ENCODE assay signal across 19 cellular contexts in genomic region chr4:95360256-95360903, GRCh38.
DNase-seq lines count a peak whose midpoint lies in the region; ATAC-seq and TF ChIP-seq lines count a peak whose summit lies in the region.
"Had no signal": no experiment of that assay in that cellular context is flagged by ENCODE, and none has a peak within 500 bp of the region (broad histone marks: within the 10 kb centered on the region; RNA-seq: fewer than 3 reads in every experiment).

No MANE protein-coding gene starts in this region.

- H3K27me3 ChIP-seq in GM23338 (ENCODE audit: insufficient read depth), result no peaks in the 10 kb centered on the region
- no peaks in the 10 kb centered on the region for H3K27me3 ChIP-seq in left lung
- H3K27me3 ChIP-seq in naive thymus-derived CD4-positive, alpha-beta T cell (ENCODE audit: control insufficient read depth in 2 of 2, insufficient read depth in 2 of 2, low read length in 2 of 2), result no peaks in the 10 kb centered on the region
- H3K27me3 ChIP-seq: BE2C had no signal

- H3K4me3 ChIP-seq in GM23338 (no peak overlapping the region), left lung (no peak overlapping the region)
- no peak overlapping the region for H3K4me3 ChIP-seq in naive thymus-derived CD4-positive, alpha-beta T cell (ENCODE audit: low read length)

- intact Hi-C loops in left lung (cut with DNase I), result no loop called here
- intact Hi-C loops in naive thymus-derived CD4-positive, alpha-beta T cell (cut with micrococcal nuclease), result no loop called here

- DNase-seq in GM23338 (ENCODE audit: low spot score), result no peak
- no peak for DNase-seq in caudate nucleus (lab: John Stamatoyannopoulos, UW)
- DNase-seq in left lung, result no peak
- peak; percentile 71 for DNase-seq in superior temporal gyrus (ENCODE audit: extremely low spot score)
- no peak for DNase-seq in naive thymus-derived CD4-positive, alpha-beta T cell
- no peak for DNase-seq in C1 segment of cervical spinal cord (lab: John Stamatoyannopoulos, UW)
- no peak for DNase-seq in DMS79 (lab: John Stamatoyannopoulos, UW)
- DNase-seq: BE2C; Calu3; CD4-positive, alpha-beta memory T cell; DMS79 treated with DMSO at 0.1 percent for 48 hours; HCEC 1CT; MV-4-11; NCI-H1417; NCI-H1930; NCI-H446 treated with DMSO at 0.1 percent for 48 hours; NCI-H748 treated with DMSO at 0.1 percent for 48 hours; PC-3 had no signal

- H3K4me3 Mint-ChIP-seq in GM23338, result no peak overlapping the region
- no peak overlapping the region for H3K4me3 Mint-ChIP-seq in naive thymus-derived CD4-positive, alpha-beta T cell
- H3K4me3 Mint-ChIP-seq: CD4-positive, alpha-beta memory T cell had no signal

- H3K9me3 Mint-ChIP-seq in GM23338, result no peaks in the 10 kb centered on the region
- peaks cover 0 to 1% (median 0%) of the 10 kb centered on the region in 11 donors for H3K9me3 Mint-ChIP-seq in naive thymus-derived CD4-positive, alpha-beta T cell

- H3F3A ChIP-seq in GM23338 (replicated peaks; ENCODE audit: low read depth), result no peaks in the 10 kb centered on the region

- H3K27me3 Mint-ChIP-seq in GM23338 (ENCODE audit: insufficient read depth, low read depth, poor library complexity), result no peaks in the 10 kb centered on the region
- peaks cover 0 to 2% (median 0%) of the 10 kb centered on the region in 5 donors for H3K27me3 Mint-ChIP-seq in naive thymus-derived CD4-positive, alpha-beta T cell
- H3K27me3 Mint-ChIP-seq: CD4-positive, alpha-beta memory T cell had no signal

- H3K4me1 Mint-ChIP-seq in GM23338, result peaks cover 12% of the 10 kb centered on the region; the same call in 2 of the 3 replicates
- H3K4me1 Mint-ChIP-seq in naive thymus-derived CD4-positive, alpha-beta T cell, result no peaks in the 10 kb centered on the region
- H3K4me1 Mint-ChIP-seq: CD4-positive, alpha-beta memory T cell had no signal

- no peaks in the 10 kb centered on the region for H3K9me3 ChIP-seq in left lung
- H3K9me3 ChIP-seq in naive thymus-derived CD4-positive, alpha-beta T cell (ENCODE audit: control insufficient read depth in 2 of 3, low read length in 3 of 3), result no peaks in the 10 kb centered on the region
- H3K9me3 ChIP-seq: BE2C had no signal

- H3K27ac Mint-ChIP-seq in GM23338, result no peak overlapping the region
- H3K27ac Mint-ChIP-seq in naive thymus-derived CD4-positive, alpha-beta T cell, result no peak overlapping the region
- H3K27ac Mint-ChIP-seq: CD4-positive, alpha-beta memory T cell had no signal

- no peaks in the 10 kb centered on the region for H3K4me1 ChIP-seq in GM23338 (ENCODE audit: insufficient read depth)
- peaks cover 2 to 5% of the 10 kb centered on the region in 2 donors for H3K4me1 ChIP-seq in left lung
- H3K4me1 ChIP-seq in naive thymus-derived CD4-positive, alpha-beta T cell (ENCODE audit: control insufficient read depth in 2 of 2, insufficient read depth in 2 of 2, low read length in 2 of 2), result no peaks in the 10 kb centered on the region

- no peaks in the 10 kb centered on the region for H3K36me3 Mint-ChIP-seq in GM23338 (ENCODE audit: low read depth)
- no peaks in the 10 kb centered on the region for H3K36me3 Mint-ChIP-seq in naive thymus-derived CD4-positive, alpha-beta T cell
- H3K36me3 Mint-ChIP-seq: CD4-positive, alpha-beta memory T cell had no signal

- no peak overlapping the region for H3K4me2 ChIP-seq in GM23338

- H3K79me2 ChIP-seq in GM23338 (replicated peaks; ENCODE audit: insufficient read depth), result no peaks in the 10 kb centered on the region

- TF ChIP-seq CTCF in GM23338 (conservative IDR thresholded peaks at IDR 0.05; ENCODE audit: low read depth in 2 of 2) (no peak), left lung (IDR thresholded peaks at IDR 0.05) (no peak)

- H3K36me3 ChIP-seq in GM23338 (ENCODE audit: insufficient read depth), result no peaks in the 10 kb centered on the region
- no peaks in the 10 kb centered on the region for H3K36me3 ChIP-seq in left lung
- H3K36me3 ChIP-seq in naive thymus-derived CD4-positive, alpha-beta T cell (ENCODE audit: control insufficient read depth in 2 of 3, insufficient read depth in 3 of 3, low read length in 3 of 3), result no peaks in the 10 kb centered on the region

- H4K20me1 ChIP-seq in GM23338 (replicated peaks; ENCODE audit: insufficient read depth), result no peaks in the 10 kb centered on the region

- H3K9me2 ChIP-seq in GM23338 (ENCODE audit: insufficient read depth), result no peaks in the 10 kb centered on the region

- CTCF ChIA-PET in naive thymus-derived CD4-positive, alpha-beta T cell (lab: Charles Lee), result no interaction called here

- POLR2A ChIA-PET in naive thymus-derived CD4-positive, alpha-beta T cell (lab: Charles Lee), result no interaction called here

- peak overlapping the region; percentile 44; the same call in 1 of the 2 replicates for H2AFZ ChIP-seq in GM23338

- H3K27ac ChIP-seq in GM23338 (ENCODE audit: low read depth) (no peak overlapping the region), caudate nucleus (ENCODE audit: low read depth, low read length) (peak overlapping the region; percentile 19), left lung (no peak overlapping the region)
- no peak overlapping the region for H3K27ac ChIP-seq in naive thymus-derived CD4-positive, alpha-beta T cell (ENCODE audit: low read depth, low read length)
- H3K27ac ChIP-seq: RWPE1 had no signal

- no peak for ATAC-seq in GM23338
- peak; percentile 31 for ATAC-seq in left lung
- ATAC-seq in naive thymus-derived CD4-positive, alpha-beta T cell, result no peak
- ATAC-seq: PC-3 had no signal

TF ChIP-seq in GM23338, 12 proteins besides CTCF, POLR2A, EP300 and RAD21 (continues in another document):
- TF ChIP-seq NANOG (IDR thresholded peaks at IDR 0.05; ENCODE audit: borderline replicate concordance) (no peak), ZNF462 (CRISPR knock-in tag; IDR thresholded peaks at IDR 0.05) (no peak), STAT1 (IDR thresholded peaks at IDR 0.05; ENCODE audit: unreplicated experiment) (no peak), EZH2phosphoT487 (IDR thresholded peaks at IDR 0.05; ENCODE audit: unreplicated experiment) (no peak), ETS1 (IDR thresholded peaks at IDR 0.05) (no peak)
